In genomic region chr4:98828801-98829200, GRCh38 we compare ENCODE assay signal across 8 cellular contexts.
A peak's percentile ranks its signal among the peaks of the same experiment; 100 is the strongest.
DNase-seq lines count a peak whose midpoint lies in the region; ATAC-seq and TF ChIP-seq lines count a peak whose summit lies in the region.

No MANE protein-coding gene starts in this region.

- H3K4me1 Mint-ChIP-seq in Caco-2 (ENCODE audit: low read depth, unreplicated experiment), result peaks cover 28% of the 10 kb centered on the region

- H3K4me3 ChIP-seq in Caco-2 (ENCODE audit: low read depth, low read length), result no peak overlapping the region

- no peaks in the 10 kb centered on the region for H3K9me3 ChIP-seq in Caco-2

- no peak for TF ChIP-seq CTCF in Caco-2 (IDR thresholded peaks at IDR 0.05; ENCODE audit: insufficient read depth in 1 of 2, low read depth in 1 of 2, low read length in 1 of 2, severe bottlenecking in 1 of 2, unreplicated experiment in 1 of 2)
- peak; percentile 28; the same call in 1 of the 2 replicates for TF ChIP-seq CTCF in LNCAP (IDR thresholded peaks at IDR 0.05)

- peaks cover 21% of the 10 kb centered on the region for H3K4me1 ChIP-seq in Caco-2

- no peak overlapping the region for H3K4me3 Mint-ChIP-seq in Caco-2 (ENCODE audit: unreplicated experiment)

- peak; percentile 74 for ATAC-seq in left colon
- ATAC-seq in left lobe of liver, result no peak
- no peak for ATAC-seq in HG03196 (IDR thresholded peaks at IDR 0.05; ENCODE audit: unreplicated experiment)
- no peak for ATAC-seq in GM19035 (IDR thresholded peaks at IDR 0.05; ENCODE audit: unreplicated experiment)

- H3K27me3 ChIP-seq in Caco-2 (replicated peaks; ENCODE audit: control insufficient read depth, insufficient read depth, low read length), result no peaks in the 10 kb centered on the region

- H3K36me3 ChIP-seq in Caco-2 (ENCODE audit: control insufficient read depth, insufficient read depth, low read length), result no peaks in the 10 kb centered on the region

- peaks cover 13% of the 10 kb centered on the region for H3K9me3 Mint-ChIP-seq in Caco-2 (ENCODE audit: unreplicated experiment)

- H3K27me3 Mint-ChIP-seq in Caco-2 (ENCODE audit: insufficient read depth, unreplicated experiment), result no peaks in the 10 kb centered on the region

- POLR2A ChIA-PET in Caco-2 (lab: Charles Lee), result no interaction called here

- intact Hi-C loops in Caco-2 (cut with micrococcal nuclease; ENCODE audit: unreplicated experiment) (loop anchor here (1.0 kb wide), 1 partner anchor 82 kb away; no protein-coding TSS in a partner anchor), left colon (cut with DNase I, micrococcal nuclease) (no loop called here)

- no peaks in the 10 kb centered on the region for H3K36me3 Mint-ChIP-seq in Caco-2 (ENCODE audit: insufficient read depth, unreplicated experiment)

- DNase-seq in Caco-2, result peak; percentile 40 to 41
- DNase-seq in activated CD8-positive, alpha-beta memory T cell treated with anti-CD3 and anti-CD28 coated beads, Interleukin-2, amount 50 U/mL, for 4 hours, result peak; percentile 33
- DNase-seq in left colon, result peak in 1 of 2 donors; percentile 18
- no peak for DNase-seq in occipital lobe (lab: John Stamatoyannopoulos, UW)
- no peak for DNase-seq in left lobe of liver (ENCODE audit: low spot score)

- BruUV-seq in Caco-2 (replicated peaks; lab: Mats Ljungman, UMichigan), result no TSS peak

- CTCF ChIA-PET in Caco-2 (lab: Charles Lee), result no interaction called here

- H3K27ac Mint-ChIP-seq in Caco-2 (ENCODE audit: unreplicated experiment), result no peak overlapping the region

Comparison
In these comparisons a context has a peak if more than half of its experiments do, and no peak if none do; other contexts are left out.
1. DNase-seq: peak in Caco-2 (2 of 2) and activated CD8-positive, alpha-beta memory T cell treated with anti-CD3 and anti-CD28 coated beads, Interleukin-2, amount 50 U/mL, for 4 hours (single experiment); none in occipital lobe (single experiment) and left lobe of liver (single experiment).